ENCODE assay signal across 20 cellular contexts in genomic region chr6:154614101-154614500, GRCh38.
A peak's percentile ranks its signal among the peaks of the same experiment; 100 is the strongest.
DNase-seq lines count a peak whose midpoint lies in the region; TF ChIP-seq lines count a peak whose summit lies in the region.
"Had no signal": no experiment of that assay in that cellular context is flagged by ENCODE, and none has a peak within 500 bp of the region (broad histone marks: within the 10 kb centered on the region; RNA-seq: fewer than 3 reads in every experiment).

No MANE protein-coding gene starts in this region.

- H3K4me3 ChIP-seq in adipocyte (ENCODE audit: low read length) (no peak overlapping the region), SK-N-SH (ENCODE audit: low read depth in 2 of 2, low read length in 1 of 2) (no peak overlapping the region)
- H3K4me3 ChIP-seq: gastroesophageal sphincter, tibial artery had no signal

- H3K36me3 ChIP-seq in adipocyte (ENCODE audit: control insufficient read depth, insufficient read depth, low read length, severe bottlenecking) (no peaks in the 10 kb centered on the region), SK-N-SH (replicated peaks in 1 of 2; ENCODE audit: control insufficient read depth in 1 of 2, insufficient read depth in 2 of 2, low read length in 1 of 2) (no peaks in the 10 kb centered on the region)
- H3K36me3 ChIP-seq: gastroesophageal sphincter, tibial artery had no signal

- peak overlapping the region in 1 of 2 experiments; percentile 60; a peak in 2 of 4 replicates for H3K27ac ChIP-seq in SK-N-SH (ENCODE audit: low read depth in 2 of 2, low read length in 1 of 2)
- H3K27ac ChIP-seq: gastroesophageal sphincter had no signal

- no peak for TF ChIP-seq EP300 in SK-N-SH (IDR thresholded peaks at IDR 0.05; ENCODE audit: borderline replicate concordance in 1 of 2, low read depth in 1 of 2, low read length in 1 of 2)

- H3K79me2 ChIP-seq in SK-N-SH (ENCODE audit: insufficient read depth) = no peaks in the 10 kb centered on the region

- H4K20me1 ChIP-seq in SK-N-SH (ENCODE audit: insufficient read depth) = no peaks in the 10 kb centered on the region

- CTCF ChIA-PET in SK-N-SH (lab: Yijun Ruan, JAX) = interaction anchor here (1.1 kb wide), 1 partner anchor 17 kb away, joined by 3 read pairs; no protein-coding TSS in a partner anchor

- no peak for TF ChIP-seq CTCF in SK-N-SH (IDR thresholded peaks at IDR 0.05)

- no peaks in the 10 kb centered on the region for H3K27me3 ChIP-seq in adipocyte (replicated peaks; ENCODE audit: control insufficient read depth, insufficient read depth, low read length)
- H3K27me3 ChIP-seq in SK-N-SH (ENCODE audit: insufficient read depth) = no peaks in the 10 kb centered on the region
- H3K27me3 ChIP-seq: gastroesophageal sphincter, tibial artery had no signal

- H3K4me2 ChIP-seq in SK-N-SH = no peak overlapping the region

- H2AFZ ChIP-seq in SK-N-SH (ENCODE audit: low read depth) = no peak overlapping the region

- no peaks in the 10 kb centered on the region for H3K9me3 ChIP-seq in adipocyte (ENCODE audit: control insufficient read depth, low read length)
- no peaks in the 10 kb centered on the region for H3K9me3 ChIP-seq in SK-N-SH
- H3K9me3 ChIP-seq: gastroesophageal sphincter, tibial artery had no signal

- 74% methylated on average over 4 of the region's 4 CpGs for WGBS in SK-N-SH (ENCODE audit: low lambda C conversion rate)

- peaks cover 9% of the 10 kb centered on the region for H3F3A ChIP-seq in SK-N-SH (replicated peaks; ENCODE audit: insufficient read depth)

- H3K9ac ChIP-seq in adipocyte (ENCODE audit: low read length) (no peak overlapping the region), SK-N-SH (no peak overlapping the region)

- POLR2A ChIA-PET in SK-N-SH (lab: Yijun Ruan, JAX) = no interaction called here

- H3K9me2 ChIP-seq in SK-N-SH = no peaks in the 10 kb centered on the region

- DNase-seq in AG20443 (ENCODE audit: low spot score) = peak; percentile 18
- peak; percentile 48 for DNase-seq in HS-5 (ENCODE audit: low read depth)
- peak; percentile 7 for DNase-seq in adipocyte (ENCODE audit: low read depth)
- peak; percentile 71 for DNase-seq in glomerular endothelial cell (ENCODE audit: extremely low read depth, low read depth, low spot score)
- no peak for DNase-seq in medulla oblongata (ENCODE audit: extremely low spot score)
- DNase-seq in nucleus accumbens (lab: John Stamatoyannopoulos, UW) = no peak
- DNase-seq in ureter (ENCODE audit: low spot score) = no peak
- no peak for DNase-seq in SK-N-SH
- DNase-seq: ACHN; activated CD4-positive, alpha-beta T cell treated with anti-CD3 and anti-CD28 coated beads, Interleukin-2, amount 10 ng/mL, durations not matched to agents 24 days and 14 days; activated CD8-positive, alpha-beta memory T cell treated with anti-CD3 and anti-CD28 coated beads, Interleukin-2, amount 10 ng/mL, durations not matched to agents 7 days and 5 days; activated naive CD8-positive, alpha-beta T cell treated with anti-CD3 and anti-CD28 coated beads, Interleukin-2, amount 10 ng/mL, durations not matched to agents 7 days and 5 days; cortex of kidney; GOT3; natural killer cell; NCI-H2171; Right ventricle myocardium superior; stimulated activated naive CD4-positive, alpha-beta T cell treated with Interleukin-2 at 50 U/mL for 16 hours; tibial artery had no signal

- no peak for TF ChIP-seq RAD21 in SK-N-SH (IDR thresholded peaks at IDR 0.05; ENCODE audit: low read length)

- H3K4me1 ChIP-seq in adipocyte (ENCODE audit: control insufficient read depth, insufficient read depth, low read length) (no peaks in the 10 kb centered on the region), SK-N-SH (ENCODE audit: control insufficient read depth in 1 of 2, insufficient read depth in 2 of 2, low read depth in 1 of 2, low read length in 1 of 2) (peaks cover 0 to 4% of the 10 kb centered on the region in 2 experiments; a peak in 3 of 4 replicates)
- H3K4me1 ChIP-seq: gastroesophageal sphincter had no signal

TF ChIP-seq in SK-N-SH, 30 proteins besides CTCF, POLR2A, EP300 and RAD21 (continues in another document):
- TF ChIP-seq IRF3 (IDR thresholded peaks at IDR 0.05; ENCODE audit: low read depth, low read length) (no peak), FOSL2 (IDR thresholded peaks at IDR 0.05; ENCODE audit: borderline replicate concordance, low read depth) (no peak), ZBTB33 (IDR thresholded peaks at IDR 0.05; ENCODE audit: borderline replicate concordance, low read depth) (no peak), REST (IDR thresholded peaks at IDR 0.05; ENCODE audit: low read depth, low read length) (no peak), YY1 (IDR thresholded peaks at IDR 0.05; ENCODE audit: low read depth) (no peak), USF2 (IDR thresholded peaks at IDR 0.05; ENCODE audit: borderline replicate concordance, low read depth, low read length) (no peak), CHD2 (IDR thresholded peaks at IDR 0.05; ENCODE audit: low read length, partially characterized antibody) (no peak), RCOR1 (IDR thresholded peaks at IDR 0.05; ENCODE audit: low read length) (no peak), EZH2phosphoT487 (IDR thresholded peaks at IDR 0.05; ENCODE audit: borderline replicate concordance, low read depth) (no peak), TCF12 (IDR thresholded peaks at IDR 0.05) (no peak), GATA2 (CRISPR knock-in tag; IDR thresholded peaks at IDR 0.05) (no peak), TAF1 (IDR thresholded peaks at IDR 0.05; ENCODE audit: borderline replicate concordance, low read depth, low read length) (no peak), NRF1 (IDR thresholded peaks at IDR 0.05; ENCODE audit: low read depth, low read length) (no peak), FOXM1 (IDR thresholded peaks at IDR 0.05; ENCODE audit: low read depth) (no peak), SMC3 (IDR thresholded peaks at IDR 0.05; ENCODE audit: low read depth, low read length) (no peak), ELF1 (IDR thresholded peaks at IDR 0.05) (no peak)

Comparison
In these comparisons a context has a peak if more than half of its experiments do, and no peak if none do; other contexts are left out.
1. DNase-seq: peak in AG20443 (single experiment), HS-5 (single experiment), adipocyte (single experiment) and glomerular endothelial cell (single experiment); none in medulla oblongata (single experiment), nucleus accumbens (0 of 56), ureter (single experiment) and SK-N-SH (single experiment).